ENCODE assay signal across 26 cellular contexts in genomic region chr1:239218296-239218695, GRCh38.
"Had no signal": no experiment of that assay in that cellular context is flagged by ENCODE, and none has a peak within 500 bp of the region (broad histone marks: within the 10 kb centered on the region; RNA-seq: fewer than 3 reads in every experiment).

No MANE protein-coding gene starts in this region.

- H3K9me3 ChIP-seq: suprapubic skin, upper lobe of right lung had no signal

- H3K27ac ChIP-seq: breast epithelium, heart left ventricle, suprapubic skin, tibial artery, upper lobe of right lung had no signal

- H3K4me3 ChIP-seq: breast epithelium, heart left ventricle, suprapubic skin, tibial artery, upper lobe of right lung had no signal

- DNase-seq: activated CD4-positive, alpha-beta memory T cell treated with anti-CD3 and anti-CD28 coated beads, Interleukin-2, amount 10 ng/mL, durations not matched to agents 7 days and 5 days; activated CD4-positive, alpha-beta T cell treated with anti-CD3 and anti-CD28 coated beads for 1 hour; activated CD4-positive, alpha-beta T cell treated with anti-CD3 and anti-CD28 coated beads, Interleukin-2, amount 10 ng/mL, durations not matched to agents 7 days and 5 days; activated CD8-positive, alpha-beta memory T cell treated with anti-CD3 and anti-CD28 coated beads, Interleukin-2, amount 50 U/mL, for 48 hours; activated gamma-delta T cell; activated naive CD4-positive, alpha-beta T cell treated with anti-CD3 and anti-CD28 coated beads, Interleukin-2, amount 10 ng/mL, durations not matched to agents 7 days and 5 days; activated naive CD8-positive, alpha-beta T cell treated with anti-CD3 and anti-CD28 coated beads, Interleukin-2, amount 10 ng/mL, durations not matched to agents 7 days and 5 days; activated T-cell treated with anti-CD3 and anti-CD28 coated beads, Interleukin-2, amount 50 U/mL, for 24 hours; amygdala; central memory CD4-positive, alpha-beta T cell; heart left ventricle; hypothalamus; immature natural killer cell; posterior cingulate gyrus; right cardiac atrium; stimulated activated CD4-positive, alpha-beta T cell treated with anti-CD3 and anti-CD28 coated beads, Interleukin-15, amount 100 ng/mL, for 24 hours; stimulated activated CD4-positive, alpha-beta T cell treated with anti-CD3 and anti-CD28 coated beads, Interleukin-2, amount 100 ng/mL, for 24 hours; stimulated activated naive CD4-positive, alpha-beta T cell; T-helper 17 cell; tibial artery; upper lobe of right lung had no signal

- H3K36me3 ChIP-seq: breast epithelium, heart left ventricle, suprapubic skin, tibial artery, upper lobe of right lung had no signal

- H3K27me3 ChIP-seq: breast epithelium, heart left ventricle, suprapubic skin, tibial artery, upper lobe of right lung had no signal

- ATAC-seq: esophagus mucosa; heart left ventricle; natural killer cell treated with Interleukin-12 subunit alpha and Interleukin-12 subunit beta and Interleukin-15 and Interleukin-18, amount 100 ng/mL, for 72 hours; right cardiac atrium; T-helper 17 cell; upper lobe of right lung; WTC11 had no signal

- H3K4me1 ChIP-seq: breast epithelium, heart left ventricle, suprapubic skin, tibial artery, upper lobe of right lung had no signal
